ENCODE assay signal across 18 cellular contexts in genomic region chr4:150305995-150306394, GRCh38.
DNase-seq lines count a peak whose midpoint lies in the region; ATAC-seq and TF ChIP-seq lines count a peak whose summit lies in the region.
"Had no signal": no experiment of that assay in that cellular context is flagged by ENCODE, and none has a peak within 500 bp of the region (broad histone marks: within the 10 kb centered on the region; RNA-seq: fewer than 3 reads in every experiment).

No MANE protein-coding gene starts in this region.

- intact Hi-C loops in ovary (cut with DNase I), result no loop called here
- intact Hi-C loops in aorta (cut with DNase I), result no loop called here

- no peak overlapping the region for H2AFZ ChIP-seq in smooth muscle cell (ENCODE audit: low read depth)

- peak; percentile 32 for DNase-seq in HFF-Myc (ENCODE audit: extremely low read depth, low read depth)
- DNase-seq in amniotic epithelial cell (ENCODE audit: low read depth), result peak; percentile 59
- peak; percentile 35 for DNase-seq in fibroblast of the conjunctiva (ENCODE audit: low read depth)
- no peak for DNase-seq in smooth muscle cell (lab: John Stamatoyannopoulos, UW; ENCODE audit: unreplicated experiment)
- no peak for DNase-seq in ovary
- no peak for DNase-seq in aorta
- DNase-seq in GM19240 (ENCODE audit: insufficient read length, low spot score), result no peak
- DNase-seq: activated CD4-positive, alpha-beta memory T cell treated with anti-CD3 and anti-CD28 coated beads, Interleukin-2, amount 10 ng/mL, durations not matched to agents 7 days and 5 days; activated gamma-delta T cell; esophagus squamous epithelium; islet precursor cell; Karpas-422; NCI-H2171 treated with DMSO at 0.1 percent for 48 hours; T-helper 9 cell; testis had no signal

- no peaks in the 10 kb centered on the region for H4K20me1 ChIP-seq in smooth muscle cell (ENCODE audit: low read depth)

- ATAC-seq in HG02970 (IDR thresholded peaks at IDR 0.05; ENCODE audit: low FRiP score, unreplicated experiment) (no peak), aorta (ENCODE audit: low FRiP score) (no peak)
- ATAC-seq: natural killer cell treated with Interleukin-12 subunit alpha and Interleukin-12 subunit beta and Interleukin-15 and Interleukin-18, amount 100 ng/mL, for 72 hours; Panc1 had no signal

- H3K36me3 ChIP-seq in smooth muscle cell (ENCODE audit: low read depth) (no peaks in the 10 kb centered on the region), ovary (no peaks in the 10 kb centered on the region), aorta (ENCODE audit: control insufficient read depth in 1 of 2, insufficient read depth in 2 of 2, low read length in 1 of 2) (no peaks in the 10 kb centered on the region)

- WGBS in smooth muscle cell (ENCODE audit: low lambda C conversion rate), result 11% methylated on average over 2 of the region's 2 CpGs
- 4 to 12% (median 8%) methylated on average over 2 of the region's 2 CpGs for WGBS in ovary, 3 donors
- WGBS in aorta, 2 donors, result 3 to 7% methylated on average over 2 of the region's 2 CpGs

- TF ChIP-seq CTCF in HFF-Myc (IDR thresholded peaks at IDR 0.05; ENCODE audit: low read depth, low read length, missing control alignments) (no peak), smooth muscle cell (IDR thresholded peaks at IDR 0.05; ENCODE audit: borderline replicate concordance, insufficient read depth, poor library complexity, severe bottlenecking) (no peak), ovary (IDR thresholded peaks at IDR 0.05) (no peak)

- no peak for TF ChIP-seq EP300 in ovary (IDR thresholded peaks at IDR 0.05)

- peak overlapping the region; percentile 46 for H3K4me2 ChIP-seq in smooth muscle cell

- H3K79me2 ChIP-seq in smooth muscle cell (ENCODE audit: low read depth), result no peaks in the 10 kb centered on the region

- H3K27me3 ChIP-seq in smooth muscle cell (ENCODE audit: low read depth) (no peaks in the 10 kb centered on the region), ovary (no peaks in the 10 kb centered on the region), aorta (ENCODE audit: control insufficient read depth in 1 of 2, insufficient read depth in 2 of 2, low read length in 1 of 2) (no peaks in the 10 kb centered on the region)
- H3K27me3 ChIP-seq: esophagus squamous epithelium, testis had no signal

- no peaks in the 10 kb centered on the region for H3F3A ChIP-seq in smooth muscle cell (ENCODE audit: low read depth)

- H3K4me1 ChIP-seq in smooth muscle cell (ENCODE audit: low read depth) (peaks cover 18% of the 10 kb centered on the region), ovary (ENCODE audit: insufficient read depth) (peaks cover 2% of the 10 kb centered on the region), aorta (ENCODE audit: control insufficient read depth in 1 of 2, insufficient read depth in 2 of 2, low read length in 2 of 2) (peaks cover 0 to 3% of the 10 kb centered on the region in 2 donors)
- H3K4me1 ChIP-seq: esophagus squamous epithelium, testis had no signal

- peak overlapping the region; percentile 37 for H3K27ac ChIP-seq in smooth muscle cell (ENCODE audit: low read depth)
- H3K27ac ChIP-seq in ovary, result no peak overlapping the region
- H3K27ac ChIP-seq in aorta (ENCODE audit: low read depth in 1 of 2, low read length in 2 of 2), result no peak overlapping the region
- H3K27ac ChIP-seq: esophagus squamous epithelium, testis had no signal

- TF ChIP-seq POLR2A in ovary (IDR thresholded peaks at IDR 0.05), result no peak

- H3K4me3 ChIP-seq in HFF-Myc (replicated peaks; ENCODE audit: low read depth, low read length), result no peak overlapping the region
- no peak overlapping the region for H3K4me3 ChIP-seq in smooth muscle cell
- H3K4me3 ChIP-seq in ovary, result no peak overlapping the region
- no peak overlapping the region for H3K4me3 ChIP-seq in aorta (ENCODE audit: low read length in 2 of 2)
- H3K4me3 ChIP-seq: esophagus squamous epithelium, testis had no signal

- H3K9me3 ChIP-seq in smooth muscle cell (replicated peaks; ENCODE audit: low read depth), result no peaks in the 10 kb centered on the region
- H3K9me3 ChIP-seq in ovary, result no peaks in the 10 kb centered on the region
- H3K9me3 ChIP-seq in aorta (ENCODE audit: control insufficient read depth, low read length), result no peaks in the 10 kb centered on the region
- H3K9me3 ChIP-seq: esophagus squamous epithelium, testis had no signal

- H3K9ac ChIP-seq in smooth muscle cell (ENCODE audit: low read depth), result peak overlapping the region; percentile 17

Comparison
In these comparisons a context has a peak if more than half of its experiments do, and no peak if none do; other contexts are left out.
1. DNase-seq: peak in HFF-Myc (single experiment), amniotic epithelial cell (single experiment) and fibroblast of the conjunctiva (single experiment); none in smooth muscle cell (single experiment), ovary (0 of 5), aorta (0 of 2) and GM19240 (single experiment).